ENCODE assay signal across 1 cellular context in the genomic region with DNA sequence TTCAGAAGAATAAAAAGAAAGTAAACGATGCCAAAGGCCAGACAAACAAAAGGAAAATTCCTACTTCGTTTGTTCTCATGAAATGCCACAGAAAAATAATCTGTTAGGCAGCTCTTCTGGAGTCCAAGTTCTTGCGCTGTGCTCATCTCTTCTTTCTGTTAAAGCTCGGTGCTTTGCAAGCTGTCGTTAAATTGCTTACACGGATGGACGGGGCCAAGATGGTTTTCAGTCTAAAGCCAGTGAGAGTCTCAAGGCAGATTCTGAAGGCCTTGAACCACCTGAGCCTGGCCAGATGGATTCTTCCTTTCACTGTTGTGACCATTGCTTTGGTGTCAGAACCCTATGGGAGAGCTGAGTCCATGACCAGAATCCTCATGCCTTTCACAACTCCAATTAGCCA.
TF ChIP-seq lines count a peak whose summit lies in the region.

No MANE protein-coding gene starts in this region.

TF ChIP-seq in HepG2, 621 proteins besides CTCF, POLR2A, EP300 and RAD21:
- TF ChIP-seq RARG (CRISPR knock-in tag; IDR thresholded peaks at IDR 0.05; ENCODE audit: low read depth) (no peak), EZH2 (conservative IDR thresholded peaks at IDR 0.05; ENCODE audit: low read depth, low read length) (no peak), STAT6 (CRISPR knock-in tag; IDR thresholded peaks at IDR 0.05; ENCODE audit: borderline replicate concordance) (no peak), ZNF839 (CRISPR knock-in tag; IDR thresholded peaks at IDR 0.05; ENCODE audit: borderline replicate concordance) (no peak), MAFF (IDR thresholded peaks at IDR 0.05; ENCODE audit: low read depth, low read length) (no peak), KDM5B (CRISPR knock-in tag; IDR thresholded peaks at IDR 0.05; ENCODE audit: borderline replicate concordance) (no peak), ZNF256 (CRISPR knock-in tag; conservative IDR thresholded peaks at IDR 0.05) (no peak), TFAP4 (IDR thresholded peaks at IDR 0.05; ENCODE audit: borderline replicate concordance, low read depth) (no peak), RBFOX2 (IDR thresholded peaks at IDR 0.05; ENCODE audit: low read depth, low read length) (no peak), IKZF5 (CRISPR knock-in tag; IDR thresholded peaks at IDR 0.05) (no peak), ZMAT3 (CRISPR knock-in tag; conservative IDR thresholded peaks at IDR 0.05) (no peak), HMGXB3 (CRISPR knock-in tag; IDR thresholded peaks at IDR 0.05; ENCODE audit: borderline replicate concordance) (no peak), TAF1 (CRISPR knock-in tag; IDR thresholded peaks at IDR 0.05) (no peak)
- TF ChIP-seq, protein P1, sequence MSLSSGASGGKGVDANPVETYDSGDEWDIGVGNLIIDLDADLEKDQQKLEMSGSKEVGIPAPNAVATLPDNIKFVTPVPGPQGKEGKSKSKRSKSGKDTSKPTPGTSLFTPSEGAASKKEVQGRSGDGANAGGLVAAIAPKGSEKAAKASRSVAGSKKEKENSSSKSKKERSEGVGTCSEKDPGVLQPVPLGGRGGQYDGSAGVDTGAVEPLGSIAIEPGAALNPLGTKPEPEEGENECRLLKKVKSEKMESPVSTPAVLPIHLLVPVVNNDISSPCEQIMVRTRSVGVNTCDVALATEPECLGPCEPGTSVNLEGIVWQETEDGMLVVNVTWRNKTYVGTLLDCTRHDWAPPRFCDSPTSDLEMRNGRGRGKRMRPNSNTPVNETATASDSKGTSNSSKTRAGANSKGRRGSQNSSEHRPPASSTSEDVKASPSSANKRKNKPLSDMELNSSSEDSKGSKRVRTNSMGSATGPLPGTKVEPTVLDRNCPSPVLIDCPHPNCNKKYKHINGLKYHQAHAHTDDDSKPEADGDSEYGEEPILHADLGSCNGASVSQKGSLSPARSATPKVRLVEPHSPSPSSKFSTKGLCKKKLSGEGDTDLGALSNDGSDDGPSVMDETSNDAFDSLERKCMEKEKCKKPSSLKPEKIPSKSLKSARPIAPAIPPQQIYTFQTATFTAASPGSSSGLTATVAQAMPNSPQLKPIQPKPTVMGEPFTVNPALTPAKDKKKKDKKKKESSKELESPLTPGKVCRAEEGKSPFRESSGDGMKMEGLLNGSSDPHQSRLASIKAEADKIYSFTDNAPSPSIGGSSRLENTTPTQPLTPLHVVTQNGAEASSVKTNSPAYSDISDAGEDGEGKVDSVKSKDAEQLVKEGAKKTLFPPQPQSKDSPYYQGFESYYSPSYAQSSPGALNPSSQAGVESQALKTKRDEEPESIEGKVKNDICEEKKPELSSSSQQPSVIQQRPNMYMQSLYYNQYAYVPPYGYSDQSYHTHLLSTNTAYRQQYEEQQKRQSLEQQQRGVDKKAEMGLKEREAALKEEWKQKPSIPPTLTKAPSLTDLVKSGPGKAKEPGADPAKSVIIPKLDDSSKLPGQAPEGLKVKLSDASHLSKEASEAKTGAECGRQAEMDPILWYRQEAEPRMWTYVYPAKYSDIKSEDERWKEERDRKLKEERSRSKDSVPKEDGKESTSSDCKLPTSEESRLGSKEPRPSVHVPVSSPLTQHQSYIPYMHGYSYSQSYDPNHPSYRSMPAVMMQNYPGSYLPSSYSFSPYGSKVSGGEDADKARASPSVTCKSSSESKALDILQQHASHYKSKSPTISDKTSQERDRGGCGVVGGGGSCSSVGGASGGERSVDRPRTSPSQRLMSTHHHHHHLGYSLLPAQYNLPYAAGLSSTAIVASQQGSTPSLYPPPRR (CRISPR knock-in tag; IDR thresholded peaks at IDR 0.05; ENCODE audit: borderline replicate concordance): no peak
